In the genomic region with DNA sequence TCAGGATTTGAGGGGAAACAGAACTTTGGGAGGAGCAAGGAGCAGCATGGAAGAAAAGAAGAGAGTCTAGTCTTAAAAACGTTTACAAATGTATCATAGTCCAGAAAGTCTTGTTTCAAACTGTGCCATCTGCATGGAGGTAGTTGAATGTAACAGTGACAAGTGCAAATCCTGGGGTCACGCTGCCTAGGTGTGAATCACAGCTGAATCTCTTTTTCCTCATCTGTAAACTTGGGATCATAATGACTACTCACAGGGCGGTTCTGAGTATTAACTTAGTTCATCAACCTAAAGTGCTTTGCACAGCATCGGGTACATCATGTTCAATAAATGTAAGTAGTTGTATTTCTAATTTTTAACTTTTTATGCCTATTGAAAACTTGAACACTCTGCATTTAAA, we compare ENCODE assay signal across 21 cellular contexts.
DNase-seq lines count a peak whose midpoint lies in the region; ATAC-seq and TF ChIP-seq lines count a peak whose summit lies in the region.
"Had no signal": no experiment of that assay in that cellular context is flagged by ENCODE, and none has a peak within 500 bp of the region (broad histone marks: within the 10 kb centered on the region; RNA-seq: fewer than 3 reads in every experiment).

No MANE protein-coding gene starts in this region.

- no peaks in the 10 kb centered on the region for H3K27me3 Mint-ChIP-seq in activated CD8-positive, alpha-beta T cell treated with anti-CD3 and anti-CD28 coated beads for 36 hours
- no peaks in the 10 kb centered on the region for H3K27me3 Mint-ChIP-seq in activated CD8-positive, alpha-beta T cell treated with anti-CD3 and anti-CD28 coated beads, Interleukin-2, amount 10 ng/mL, durations not matched to agents 7 days and 5 days (ENCODE audit: low read depth)
- H3K27me3 Mint-ChIP-seq in CD14-positive monocyte (ENCODE audit: low read depth in 3 of 3) (no peaks in the 10 kb centered on the region), natural killer cell (ENCODE audit: low read depth in 2 of 2) (no peaks in the 10 kb centered on the region)
- H3K27me3 Mint-ChIP-seq: naive thymus-derived CD8-positive, alpha-beta T cell had no signal

- peaks cover 46% of the 10 kb centered on the region for H3F3A ChIP-seq in PC-9 (ENCODE audit: insufficient read depth, low read depth)

- H3K27ac Mint-ChIP-seq in activated CD8-positive, alpha-beta T cell treated with anti-CD3 and anti-CD28 coated beads for 36 hours = no peak overlapping the region
- no peak overlapping the region for H3K27ac Mint-ChIP-seq in activated CD8-positive, alpha-beta T cell treated with anti-CD3 and anti-CD28 coated beads, Interleukin-2, amount 10 ng/mL, durations not matched to agents 7 days and 5 days
- H3K27ac Mint-ChIP-seq in CD14-positive monocyte = peak overlapping the region in 5 of 7 donors; percentile 24 to 58 (median 32)
- H3K27ac Mint-ChIP-seq in natural killer cell = peak overlapping the region; percentile 4 to 21

- H3K36me3 ChIP-seq in PC-9 (ENCODE audit: low read depth) = peaks cover 8% of the 10 kb centered on the region; the same call in 1 of the 2 replicates
- H3K36me3 ChIP-seq: uterus had no signal

- no peaks in the 10 kb centered on the region for H3K27me3 ChIP-seq in PC-9 (ENCODE audit: insufficient read depth, low read depth)
- H3K27me3 ChIP-seq: uterus had no signal

- 0 out of 2 replicates have a peak overlapping the region, but pooled peaks have one; percentile 8 for H3K27ac ChIP-seq in PC-9
- H3K27ac ChIP-seq: GM23248, HL-60, parathyroid adenoma had no signal

- H2AFZ ChIP-seq in PC-9 = no peak overlapping the region
- H2AFZ ChIP-seq: GM23248, parathyroid adenoma had no signal

- no peak overlapping the region for H3K4me3 ChIP-seq in PC-9
- H3K4me3 ChIP-seq: GM23248, uterus had no signal

- BruUV-seq in PC-9 (replicated peaks; lab: Mats Ljungman, UMichigan) = no TSS peak

- DNase-seq in activated CD8-positive, alpha-beta T cell treated with anti-CD3 and anti-CD28 coated beads for 36 hours = peak; percentile 24
- DNase-seq in activated CD8-positive, alpha-beta T cell treated with anti-CD3 and anti-CD28 coated beads, Interleukin-2, amount 10 ng/mL, durations not matched to agents 7 days and 5 days = no peak
- DNase-seq in CD14-positive monocyte (ENCODE audit: low spot score) = no peak
- no peak for DNase-seq in PC-9
- no peak for DNase-seq in natural killer cell
- no peak for DNase-seq in T-helper 2 cell
- DNase-seq: activated CD4-positive, alpha-beta T cell treated with anti-CD3 and anti-CD28 coated beads for 4 hours; amniotic stem cell; C1 segment of cervical spinal cord; DMS153; GF-D8; GM23248; left colon; naive thymus-derived CD8-positive, alpha-beta T cell; NCI-H1417; NCI-H69; uterus had no signal

- intact Hi-C loops in activated CD8-positive, alpha-beta T cell treated with anti-CD3 and anti-CD28 coated beads for 36 hours (cut with micrococcal nuclease) = no loop called here
- intact Hi-C loops in CD14-positive monocyte (cut with micrococcal nuclease) (no loop called here), PC-9 (cut with micrococcal nuclease; ENCODE audit: unreplicated experiment) (no loop called here), natural killer cell (cut with micrococcal nuclease) (no loop called here)

- no peaks in the 10 kb centered on the region for H3K9me2 ChIP-seq in PC-9 (ENCODE audit: insufficient read depth)

- no peak for TF ChIP-seq CTCF in activated CD8-positive, alpha-beta T cell treated with anti-CD3 and anti-CD28 coated beads for 36 hours (IDR thresholded peaks at IDR 0.05)
- TF ChIP-seq CTCF in CD14-positive monocyte (IDR thresholded peaks at IDR 0.05) (no peak), PC-9 (conservative IDR thresholded peaks at IDR 0.05) (no peak), natural killer cell (IDR thresholded peaks at IDR 0.05) (no peak)

- H3K9me3 ChIP-seq in PC-9 (ENCODE audit: insufficient read depth, low read depth) = no peaks in the 10 kb centered on the region
- H3K9me3 ChIP-seq: uterus had no signal

- CTCF ChIA-PET in activated CD8-positive, alpha-beta T cell treated with anti-CD3 and anti-CD28 coated beads for 36 hours (lab: Charles Lee) = no interaction called here
- CTCF ChIA-PET in activated CD8-positive, alpha-beta T cell treated with anti-CD3 and anti-CD28 coated beads, Interleukin-2, amount 10 ng/mL, durations not matched to agents 7 days and 5 days (lab: Charles Lee) = no interaction called here
- CTCF ChIA-PET in PC-9 (lab: Charles Lee) = no interaction called here

- peaks cover 77% of the 10 kb centered on the region for H3K79me2 ChIP-seq in PC-9 (ENCODE audit: low read depth)
- H3K79me2 ChIP-seq: parathyroid adenoma had no signal

- H3K36me3 Mint-ChIP-seq in activated CD8-positive, alpha-beta T cell treated with anti-CD3 and anti-CD28 coated beads for 36 hours (ENCODE audit: low read depth) = no peaks in the 10 kb centered on the region
- peaks cover 14% of the 10 kb centered on the region for H3K36me3 Mint-ChIP-seq in activated CD8-positive, alpha-beta T cell treated with anti-CD3 and anti-CD28 coated beads, Interleukin-2, amount 10 ng/mL, durations not matched to agents 7 days and 5 days (ENCODE audit: low read depth)
- H3K36me3 Mint-ChIP-seq in CD14-positive monocyte (peaks cover 19 to 44% of the 10 kb centered on the region in 2 donors), natural killer cell (no peaks in the 10 kb centered on the region)

- no peaks in the 10 kb centered on the region for H4K20me1 ChIP-seq in PC-9 (ENCODE audit: insufficient read depth)

- peaks cover 54% of the 10 kb centered on the region for H3K4me1 ChIP-seq in PC-9 (replicated peaks; ENCODE audit: insufficient read depth)
- H3K4me1 ChIP-seq: parathyroid adenoma had no signal

- H3K9me3 Mint-ChIP-seq in activated CD8-positive, alpha-beta T cell treated with anti-CD3 and anti-CD28 coated beads for 36 hours = no peaks in the 10 kb centered on the region
- no peaks in the 10 kb centered on the region for H3K9me3 Mint-ChIP-seq in activated CD8-positive, alpha-beta T cell treated with anti-CD3 and anti-CD28 coated beads, Interleukin-2, amount 10 ng/mL, durations not matched to agents 7 days and 5 days (ENCODE audit: insufficient read depth)
- no peaks in the 10 kb centered on the region for H3K9me3 Mint-ChIP-seq in CD14-positive monocyte
- H3K9me3 Mint-ChIP-seq in natural killer cell = no peaks in the 10 kb centered on the region
- H3K9me3 Mint-ChIP-seq: naive thymus-derived CD8-positive, alpha-beta T cell had no signal

- peak; percentile 17 for ATAC-seq in activated CD8-positive, alpha-beta T cell treated with anti-CD3 and anti-CD28 coated beads for 36 hours
- no peak for ATAC-seq in activated CD8-positive, alpha-beta T cell treated with anti-CD3 and anti-CD28 coated beads, Interleukin-2, amount 10 ng/mL, durations not matched to agents 7 days and 5 days
- no peak for ATAC-seq in natural killer cell
- ATAC-seq in HG02763 (IDR thresholded peaks at IDR 0.05; ENCODE audit: unreplicated experiment) = no peak
- no peak for ATAC-seq in HG03378 (IDR thresholded peaks at IDR 0.05; ENCODE audit: unreplicated experiment)
- ATAC-seq: left colon; naive thymus-derived CD8-positive, alpha-beta T cell had no signal

- H3K4me1 Mint-ChIP-seq in activated CD8-positive, alpha-beta T cell treated with anti-CD3 and anti-CD28 coated beads for 36 hours (ENCODE audit: low read depth) = peaks cover 36% of the 10 kb centered on the region
- peaks cover 37% of the 10 kb centered on the region for H3K4me1 Mint-ChIP-seq in activated CD8-positive, alpha-beta T cell treated with anti-CD3 and anti-CD28 coated beads, Interleukin-2, amount 10 ng/mL, durations not matched to agents 7 days and 5 days (ENCODE audit: low read depth)
- H3K4me1 Mint-ChIP-seq in CD14-positive monocyte = peaks cover 61% of the 10 kb centered on the region
- peaks cover 52 to 56% of the 10 kb centered on the region in 2 donors for H3K4me1 Mint-ChIP-seq in natural killer cell

- no peak overlapping the region for H3K4me2 ChIP-seq in PC-9

- no peak overlapping the region for H3K4me3 Mint-ChIP-seq in activated CD8-positive, alpha-beta T cell treated with anti-CD3 and anti-CD28 coated beads for 36 hours
- no peak overlapping the region for H3K4me3 Mint-ChIP-seq in activated CD8-positive, alpha-beta T cell treated with anti-CD3 and anti-CD28 coated beads, Interleukin-2, amount 10 ng/mL, durations not matched to agents 7 days and 5 days
- H3K4me3 Mint-ChIP-seq in CD14-positive monocyte (no peak overlapping the region), natural killer cell (no peak overlapping the region)
- H3K4me3 Mint-ChIP-seq: naive thymus-derived CD8-positive, alpha-beta T cell had no signal

- POLR2A ChIA-PET in activated CD8-positive, alpha-beta T cell treated with anti-CD3 and anti-CD28 coated beads for 36 hours (lab: Charles Lee) = no interaction called here
- POLR2A ChIA-PET in activated CD8-positive, alpha-beta T cell treated with anti-CD3 and anti-CD28 coated beads, Interleukin-2, amount 10 ng/mL, durations not matched to agents 7 days and 5 days (lab: Charles Lee) = no interaction called here
- POLR2A ChIA-PET in PC-9 (lab: Charles Lee; ENCODE audit: unreplicated experiment) = no interaction called here

Comparison
In these comparisons a context has a peak if more than half of its experiments do, and no peak if none do; other contexts are left out.
1. H3K27ac Mint-ChIP-seq: peak in CD14-positive monocyte (5 of 7) and natural killer cell (2 of 2); none in activated CD8-positive, alpha-beta T cell treated with anti-CD3 and anti-CD28 coated beads for 36 hours (single experiment) and activated CD8-positive, alpha-beta T cell treated with anti-CD3 and anti-CD28 coated beads, Interleukin-2, amount 10 ng/mL, durations not matched to agents 7 days and 5 days (single experiment).